19 cellular contexts compared by ENCODE assay signal in the genomic region with DNA sequence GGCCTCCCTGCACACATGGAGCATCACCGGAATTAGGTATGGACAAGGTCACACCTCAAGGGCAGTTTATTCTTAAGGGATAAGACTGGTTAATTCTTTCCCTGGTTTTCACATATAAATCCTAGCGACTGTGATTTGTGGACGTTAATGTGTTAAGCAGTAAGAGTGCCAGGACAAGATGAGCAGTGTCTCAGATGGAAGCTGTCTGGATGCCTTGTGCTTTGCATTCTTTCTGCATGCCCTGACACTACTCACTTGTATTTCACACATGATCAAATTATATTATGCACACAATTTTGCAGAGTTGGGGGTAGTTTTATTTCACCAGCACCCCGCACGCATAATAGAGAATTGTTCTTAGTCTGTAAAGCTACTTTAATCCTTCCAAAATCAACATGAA. TPM values are rescaled to one million over a fixed set of nuclear protein-coding genes. Genes with fewer than 3 reads are reported as not detected.
DNase-seq lines count a peak whose midpoint lies in the region; ATAC-seq, FAIRE-seq and TF ChIP-seq lines count a peak whose summit lies in the region.
"Had no signal": no experiment of that assay in that cellular context is flagged by ENCODE, and none has a peak within 500 bp of the region (broad histone marks: within the 10 kb centered on the region; RNA-seq: fewer than 3 reads in every experiment).

No MANE protein-coding gene starts in this region.

- H3K4me3 ChIP-seq in AG10803 (ENCODE audit: low read length) (no peak overlapping the region), adipocyte (ENCODE audit: low read length) (no peak overlapping the region)
- H3K4me3 ChIP-seq in CD8-positive, alpha-beta T cell (ENCODE audit: low read depth, low read length): no peak overlapping the region
- H3K4me3 ChIP-seq: coronary artery, left lung had no signal

- H3K27ac ChIP-seq in CD8-positive, alpha-beta T cell (ENCODE audit: low read depth, low read length): no peak overlapping the region
- H3K27ac ChIP-seq: coronary artery had no signal

- peak overlapping the region; percentile 6 for H3K9ac ChIP-seq in adipocyte (ENCODE audit: low read length)

- H3K9me3 ChIP-seq in adipocyte (ENCODE audit: control insufficient read depth, low read length): no peaks in the 10 kb centered on the region
- H3K9me3 ChIP-seq in CD8-positive, alpha-beta T cell (ENCODE audit: low read length): no peaks in the 10 kb centered on the region
- H3K9me3 ChIP-seq: left lung had no signal

- H3K27ac Mint-ChIP-seq in nephron: peak overlapping the region; percentile 56 to 71 (median 58)
- H3K27ac Mint-ChIP-seq in CD8-positive, alpha-beta T cell: no peak overlapping the region

- TF ChIP-seq CTCF in AG10803 (conservative IDR thresholded peaks at IDR 0.05; ENCODE audit: low read length) (no peak), nephron (IDR thresholded peaks at IDR 0.05; ENCODE audit: unreplicated experiment in 3 of 3) (no peak)
- no peak for TF ChIP-seq CTCF in CD8-positive, alpha-beta T cell (IDR thresholded peaks at IDR 0.05)

- no peak overlapping the region for H3K4me3 Mint-ChIP-seq in nephron
- no peak overlapping the region for H3K4me3 Mint-ChIP-seq in CD8-positive, alpha-beta T cell
- H3K4me3 Mint-ChIP-seq: naive thymus-derived CD8-positive, alpha-beta T cell had no signal

- peaks cover 16% of the 10 kb centered on the region for H3K4me1 ChIP-seq in adipocyte (ENCODE audit: control insufficient read depth, insufficient read depth, low read length)
- no peaks in the 10 kb centered on the region for H3K4me1 ChIP-seq in CD8-positive, alpha-beta T cell (ENCODE audit: insufficient read depth, low read length)

- POLR2A ChIA-PET in CD8-positive, alpha-beta T cell (lab: Charles Lee): no interaction called here

- peaks cover 5% of the 10 kb centered on the region for H3K4me1 Mint-ChIP-seq in nephron
- peaks cover 28% of the 10 kb centered on the region for H3K4me1 Mint-ChIP-seq in CD8-positive, alpha-beta T cell (ENCODE audit: low read depth)

- intact Hi-C loops in CD8-positive, alpha-beta T cell (cut with DNase I, micrococcal nuclease): no loop called here

- FAIRE-seq in GM12892 (lab: Jason Lieb, UNC): peak; percentile 62

- no peaks in the 10 kb centered on the region for H3K9me3 Mint-ChIP-seq in nephron
- H3K9me3 Mint-ChIP-seq in CD8-positive, alpha-beta T cell: no peaks in the 10 kb centered on the region
- H3K9me3 Mint-ChIP-seq: naive thymus-derived CD8-positive, alpha-beta T cell had no signal

- no peak for TF ChIP-seq POLR2A in GM12892 (IDR thresholded peaks at IDR 0.05; ENCODE audit: low read depth, low read length)

- no peaks in the 10 kb centered on the region for H3K27me3 ChIP-seq in adipocyte (replicated peaks; ENCODE audit: control insufficient read depth, insufficient read depth, low read length)
- no peaks in the 10 kb centered on the region for H3K27me3 ChIP-seq in CD8-positive, alpha-beta T cell (ENCODE audit: insufficient read depth, low read length)
- H3K27me3 ChIP-seq: left lung had no signal

- no peak for ATAC-seq in CD8-positive, alpha-beta T cell
- ATAC-seq: naive thymus-derived CD8-positive, alpha-beta T cell had no signal

- no peaks in the 10 kb centered on the region for H3K27me3 Mint-ChIP-seq in nephron (ENCODE audit: low read depth)
- no peaks in the 10 kb centered on the region for H3K27me3 Mint-ChIP-seq in CD8-positive, alpha-beta T cell (ENCODE audit: low read depth)
- H3K27me3 Mint-ChIP-seq: naive thymus-derived CD8-positive, alpha-beta T cell had no signal

- peaks cover 34% of the 10 kb centered on the region for H3K36me3 ChIP-seq in adipocyte (ENCODE audit: control insufficient read depth, insufficient read depth, low read length, severe bottlenecking)
- peaks cover 20% of the 10 kb centered on the region for H3K36me3 ChIP-seq in CD8-positive, alpha-beta T cell (ENCODE audit: insufficient read depth, low read length)

- peaks cover 49% of the 10 kb centered on the region for H3K36me3 Mint-ChIP-seq in nephron (ENCODE audit: low read depth)
- H3K36me3 Mint-ChIP-seq in CD8-positive, alpha-beta T cell: peaks cover 48% of the 10 kb centered on the region

- CTCF ChIA-PET in CD8-positive, alpha-beta T cell (lab: Charles Lee): interaction anchor here (0.9 kb wide), 1 partner anchor 32 kb away, joined by 3 read pairs; no protein-coding TSS in a partner anchor

- peak; percentile 46 for DNase-seq in AG10803 (ENCODE audit: low read depth)
- DNase-seq in GM12892 (ENCODE audit: insufficient read length): no peak
- DNase-seq in adipocyte (ENCODE audit: low read depth): no peak
- no peak for DNase-seq in AML-193 (lab: John Stamatoyannopoulos, UW)
- DNase-seq in activated gamma-delta T cell treated with Interleukin-2 at 50 U/mL for 16 hours: no peak
- no peak for DNase-seq in CD8-positive, alpha-beta T cell
- DNase-seq in occipital lobe (lab: John Stamatoyannopoulos, UW): no peak
- DNase-seq: activated CD4-positive, CD25-positive, alpha-beta regulatory T cell treated with anti-CD3 and anti-CD28 coated beads, Interleukin-2, amount 50 U/mL, for 72 hours; C1 segment of cervical spinal cord; DMS79; left lung; naive thymus-derived CD8-positive, alpha-beta T cell; NCI-H2029 treated with DMSO at 0.1 percent for 48 hours; retina; stimulated activated CD4-positive, alpha-beta T cell treated with anti-CD3 and anti-CD28 coated beads, Interleukin-2, amount 100 ng/mL, for 24 hours; SW 1271; trophoblast cell had no signal

RNA-seq across cellular contexts. Expression of gene NADK, which starts 49.2 kb away (rescaled TPM):
- 31.4 TPM for polyA plus RNA-seq in GM12892 (2012; ENCODE audit: missing spikeins)
- total RNA-seq in CD8-positive, alpha-beta T cell: 10 to 100 TPM; 15.4 to 16.7 TPM
- 20.4 TPM for total RNA-seq in occipital lobe
